ENCODE assay signal across 2 cellular contexts in genomic region chr14:92531151-92531873, GRCh38.
TF ChIP-seq lines count a peak whose summit lies in the region.

No MANE protein-coding gene starts in this region.

TF ChIP-seq in GM12878, 131 proteins besides CTCF, POLR2A, EP300 and RAD21:
- TF ChIP-seq BHLHE40 (IDR thresholded peaks at IDR 0.05; ENCODE audit: borderline replicate concordance in 1 of 2, low read depth in 2 of 2, low read length in 1 of 2) (no peak), IRF4 (IDR thresholded peaks at IDR 0.05; ENCODE audit: low read depth, low read length) (no peak), CHD1 (IDR thresholded peaks at IDR 0.05; ENCODE audit: low read depth, low read length) (no peak), NFXL1 (IDR thresholded peaks at IDR 0.05; ENCODE audit: borderline replicate concordance) (no peak), STAT1 (conservative IDR thresholded peaks at IDR 0.05) (no peak), CBFB (IDR thresholded peaks at IDR 0.05; ENCODE audit: low read depth) (no peak), EGR1 (IDR thresholded peaks at IDR 0.05; ENCODE audit: borderline replicate concordance in 1 of 2, low read depth in 2 of 2, low read length in 2 of 2) (no peak), MTA3 (IDR thresholded peaks at IDR 0.05; ENCODE audit: borderline replicate concordance, low read length) (no peak), ASH2L (IDR thresholded peaks at IDR 0.05; ENCODE audit: borderline replicate concordance, low read depth) (no peak), MTA2 (IDR thresholded peaks at IDR 0.05; ENCODE audit: low read depth) (no peak), YBX1 (IDR thresholded peaks at IDR 0.05) (no peak), MEF2A (IDR thresholded peaks at IDR 0.05; ENCODE audit: insufficient read depth, low read depth, low read length) (no peak), ATF3 (IDR thresholded peaks at IDR 0.05; ENCODE audit: borderline replicate concordance, extremely low read depth, low read depth, low read length) (no peak), USF2 (IDR thresholded peaks at IDR 0.05; ENCODE audit: borderline replicate concordance, low read depth, low read length) (no peak), POU2F2 (IDR thresholded peaks at IDR 0.05; ENCODE audit: borderline replicate concordance, low read depth, low read length) (no peak), MEF2B (IDR thresholded peaks at IDR 0.05; ENCODE audit: partially characterized antibody, poor library complexity, severe bottlenecking) (no peak), KDM1A (IDR thresholded peaks at IDR 0.05; ENCODE audit: borderline replicate concordance) (no peak)

TF ChIP-seq in GM23338, 12 proteins besides CTCF, POLR2A, EP300 and RAD21:
- TF ChIP-seq CREB1 (CRISPR knock-in tag; IDR thresholded peaks at IDR 0.05; ENCODE audit: low read depth): no peak
- TF ChIP-seq JUNB (IDR thresholded peaks at IDR 0.05; ENCODE audit: unreplicated experiment): no peak
- no peak for TF ChIP-seq EZH2 (IDR thresholded peaks at IDR 0.05; ENCODE audit: low read depth, unreplicated experiment)
- TF ChIP-seq STAT1 (IDR thresholded peaks at IDR 0.05; ENCODE audit: unreplicated experiment): no peak
- TF ChIP-seq, protein P1, sequence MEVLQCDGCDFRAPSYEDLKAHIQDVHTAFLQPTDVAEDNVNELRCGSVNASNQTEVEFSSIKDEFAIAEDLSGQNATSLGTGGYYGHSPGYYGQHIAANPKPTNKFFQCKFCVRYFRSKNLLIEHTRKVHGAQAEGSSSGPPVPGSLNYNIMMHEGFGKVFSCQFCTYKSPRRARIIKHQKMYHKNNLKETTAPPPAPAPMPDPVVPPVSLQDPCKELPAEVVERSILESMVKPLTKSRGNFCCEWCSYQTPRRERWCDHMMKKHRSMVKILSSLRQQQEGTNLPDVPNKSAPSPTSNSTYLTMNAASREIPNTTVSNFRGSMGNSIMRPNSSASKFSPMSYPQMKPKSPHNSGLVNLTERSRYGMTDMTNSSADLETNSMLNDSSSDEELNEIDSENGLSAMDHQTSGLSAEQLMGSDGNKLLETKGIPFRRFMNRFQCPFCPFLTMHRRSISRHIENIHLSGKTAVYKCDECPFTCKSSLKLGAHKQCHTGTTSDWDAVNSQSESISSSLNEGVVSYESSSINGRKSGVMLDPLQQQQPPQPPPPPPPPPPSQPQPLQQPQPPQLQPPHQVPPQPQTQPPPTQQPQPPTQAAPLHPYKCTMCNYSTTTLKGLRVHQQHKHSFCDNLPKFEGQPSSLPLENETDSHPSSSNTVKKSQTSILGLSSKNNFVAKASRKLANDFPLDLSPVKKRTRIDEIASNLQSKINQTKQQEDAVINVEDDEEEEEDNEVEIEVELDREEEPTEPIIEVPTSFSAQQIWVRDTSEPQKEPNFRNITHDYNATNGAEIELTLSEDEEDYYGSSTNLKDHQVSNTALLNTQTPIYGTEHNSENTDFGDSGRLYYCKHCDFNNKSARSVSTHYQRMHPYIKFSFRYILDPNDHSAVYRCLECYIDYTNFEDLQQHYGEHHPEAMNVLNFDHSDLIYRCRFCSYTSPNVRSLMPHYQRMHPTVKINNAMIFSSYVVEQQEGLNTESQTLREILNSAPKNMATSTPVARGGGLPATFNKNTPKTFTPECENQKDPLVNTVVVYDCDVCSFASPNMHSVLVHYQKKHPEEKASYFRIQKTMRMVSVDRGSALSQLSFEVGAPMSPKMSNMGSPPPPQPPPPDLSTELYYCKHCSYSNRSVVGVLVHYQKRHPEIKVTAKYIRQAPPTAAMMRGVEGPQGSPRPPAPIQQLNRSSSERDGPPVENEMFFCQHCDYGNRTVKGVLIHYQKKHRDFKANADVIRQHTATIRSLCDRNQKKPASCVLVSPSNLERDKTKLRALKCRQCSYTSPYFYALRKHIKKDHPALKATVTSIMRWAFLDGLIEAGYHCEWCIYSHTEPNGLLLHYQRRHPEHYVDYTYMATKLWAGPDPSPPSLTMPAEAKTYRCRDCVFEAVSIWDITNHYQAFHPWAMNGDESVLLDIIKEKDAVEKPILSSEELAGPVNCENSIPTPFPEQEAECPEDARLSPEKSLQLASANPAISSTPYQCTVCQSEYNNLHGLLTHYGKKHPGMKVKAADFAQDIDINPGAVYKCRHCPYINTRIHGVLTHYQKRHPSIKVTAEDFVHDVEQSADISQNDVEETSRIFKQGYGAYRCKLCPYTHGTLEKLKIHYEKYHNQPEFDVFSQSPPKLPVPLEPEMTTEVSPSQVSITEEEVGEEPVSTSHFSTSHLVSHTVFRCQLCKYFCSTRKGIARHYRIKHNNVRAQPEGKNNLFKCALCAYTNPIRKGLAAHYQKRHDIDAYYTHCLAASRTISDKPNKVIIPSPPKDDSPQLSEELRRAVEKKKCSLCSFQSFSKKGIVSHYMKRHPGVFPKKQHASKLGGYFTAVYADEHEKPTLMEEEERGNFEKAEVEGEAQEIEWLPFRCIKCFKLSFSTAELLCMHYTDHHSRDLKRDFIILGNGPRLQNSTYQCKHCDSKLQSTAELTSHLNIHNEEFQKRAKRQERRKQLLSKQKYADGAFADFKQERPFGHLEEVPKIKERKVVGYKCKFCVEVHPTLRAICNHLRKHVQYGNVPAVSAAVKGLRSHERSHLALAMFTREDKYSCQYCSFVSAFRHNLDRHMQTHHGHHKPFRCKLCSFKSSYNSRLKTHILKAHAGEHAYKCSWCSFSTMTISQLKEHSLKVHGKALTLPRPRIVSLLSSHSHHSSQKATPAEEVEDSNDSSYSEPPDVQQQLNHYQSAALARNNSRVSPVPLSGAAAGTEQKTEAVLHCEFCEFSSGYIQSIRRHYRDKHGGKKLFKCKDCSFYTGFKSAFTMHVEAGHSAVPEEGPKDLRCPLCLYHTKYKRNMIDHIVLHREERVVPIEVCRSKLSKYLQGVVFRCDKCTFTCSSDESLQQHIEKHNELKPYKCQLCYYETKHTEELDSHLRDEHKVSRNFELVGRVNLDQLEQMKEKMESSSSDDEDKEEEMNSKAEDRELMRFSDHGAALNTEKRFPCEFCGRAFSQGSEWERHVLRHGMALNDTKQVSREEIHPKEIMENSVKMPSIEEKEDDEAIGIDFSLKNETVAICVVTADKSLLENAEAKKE (CRISPR knock-in tag; IDR thresholded peaks at IDR 0.05): no peak
- TF ChIP-seq ZNF114 (CRISPR knock-in tag; IDR thresholded peaks at IDR 0.05): no peak
